28 cellular contexts compared by ENCODE assay signal in the genomic region with DNA sequence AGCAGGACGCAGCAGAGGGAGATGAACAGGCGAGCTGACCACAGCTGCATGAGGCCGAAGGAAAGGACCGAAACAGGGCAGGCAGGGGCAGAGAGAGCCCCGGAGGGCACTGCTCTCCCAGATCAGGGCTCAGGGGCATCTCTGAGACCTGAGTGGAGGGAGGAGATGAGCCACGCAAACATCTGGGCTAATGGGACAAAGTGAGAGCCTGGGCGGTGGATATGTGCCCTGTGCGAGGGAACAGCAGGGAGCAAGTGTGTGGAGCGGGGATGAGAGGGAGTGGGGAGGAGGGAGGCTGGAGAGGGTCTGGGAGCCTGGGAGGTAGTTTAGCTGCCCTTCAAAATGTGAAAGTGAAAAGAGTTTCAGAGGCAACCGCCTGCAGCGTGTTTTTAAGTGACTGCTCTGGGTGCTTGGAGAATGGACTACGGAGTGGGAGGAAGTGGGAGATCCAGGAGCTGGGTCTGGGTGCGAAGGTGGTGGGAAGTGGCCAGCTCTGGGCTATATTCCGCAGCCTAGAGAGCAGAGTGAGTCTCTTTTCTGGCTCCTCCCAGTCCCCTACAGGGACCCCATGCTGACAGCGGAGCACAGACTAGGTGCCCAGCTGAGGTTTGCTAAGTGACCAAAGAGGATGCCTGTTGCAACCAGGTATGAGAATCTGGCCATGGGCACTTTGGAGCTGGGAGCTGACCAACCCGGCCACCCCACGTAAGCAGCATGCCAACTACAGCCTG.
DNase-seq lines count a peak whose midpoint lies in the region; ATAC-seq and TF ChIP-seq lines count a peak whose summit lies in the region.
"Had no signal": no experiment of that assay in that cellular context is flagged by ENCODE, and none has a peak within 500 bp of the region (broad histone marks: within the 10 kb centered on the region; RNA-seq: fewer than 3 reads in every experiment).

No MANE protein-coding gene starts in this region.

- H3K36me3 ChIP-seq in breast epithelium, result no peaks in the 10 kb centered on the region
- no peaks in the 10 kb centered on the region for H3K36me3 ChIP-seq in mammary epithelial cell (ENCODE audit: insufficient read depth, low read length)
- peaks cover 7% of the 10 kb centered on the region for H3K36me3 ChIP-seq in Panc1 (ENCODE audit: control insufficient read depth, insufficient read depth, low read length)
- peaks cover 31% of the 10 kb centered on the region for H3K36me3 ChIP-seq in endodermal cell (ENCODE audit: control insufficient read depth, insufficient read depth, low read length)
- peaks cover 5 to 26% (median 6%) of the 10 kb centered on the region in 3 donors for H3K36me3 ChIP-seq in esophagus squamous epithelium

- H4K20me1 ChIP-seq in mammary epithelial cell (ENCODE audit: insufficient read depth, low read length), result peaks cover 3% of the 10 kb centered on the region

- no TSS peak for BruUV-seq in mammary epithelial cell (replicated peaks; lab: Mats Ljungman, UMichigan)
- no TSS peak for BruUV-seq in Panc1 (replicated peaks; lab: Mats Ljungman, UMichigan)

- H3K9me3 Mint-ChIP-seq in endodermal cell, result no peaks in the 10 kb centered on the region
- H3K9me3 Mint-ChIP-seq in stimulated activated naive B cell treated with anti-CD40 and anti-IgM and Interleukin-4, amounts not matched to agents 10 μg/mL and 1 μg/mL and 100 μg/mL, for 72 hours, result no peaks in the 10 kb centered on the region
- H3K9me3 Mint-ChIP-seq: activated naive CD8-positive, alpha-beta T cell treated with anti-CD3 and anti-CD28 coated beads, Interleukin-2, amount 50 U/mL, for 24 hours; activated T-cell treated with anti-CD3 and anti-CD28 coated beads, Interleukin-2, amount 50 U/mL, for 24 hours; CD8-positive, alpha-beta T cell; HFFc6; natural killer cell; stimulated activated naive CD8-positive, alpha-beta T cell treated with anti-CD3 and anti-CD28 coated beads, Interleukin-15, Interleukin-2, amounts not matched to agents 100 ng/mL and 50 ng/mL, for 24 hours had no signal

- H3K9ac ChIP-seq in mammary epithelial cell (ENCODE audit: insufficient read depth, low read length) (no peak overlapping the region), endodermal cell (ENCODE audit: extremely low read depth, low read length, poor library complexity, severe bottlenecking) (no peak overlapping the region)

- H3K9me3 ChIP-seq in breast epithelium (no peaks in the 10 kb centered on the region), mammary epithelial cell (replicated peaks; ENCODE audit: insufficient read depth, low read length) (no peaks in the 10 kb centered on the region), Panc1 (ENCODE audit: control insufficient read depth, insufficient read depth, low read depth, low read length) (no peaks in the 10 kb centered on the region), endodermal cell (ENCODE audit: control insufficient read depth, low read length) (no peaks in the 10 kb centered on the region), esophagus squamous epithelium (no peaks in the 10 kb centered on the region)
- H3K9me3 ChIP-seq: heart left ventricle, testis had no signal

- no peak overlapping the region for H3K4me2 ChIP-seq in mammary epithelial cell (ENCODE audit: insufficient read depth, low read depth, low read length)

- in situ Hi-C loops in mammary epithelial cell (cut with MboI; ENCODE audit: low sequenced_read_pairs in 2 of 2) (loop anchor here in 1 of 2 donors (10.0 kb wide), 1 partner anchor 166 kb away; the partner anchor contains the start of gene ALDH4A1), Panc1 (cut with HindIII; ENCODE audit: low pct_unique_long_range_greater_than_20kb, low sequenced_read_pairs) (no loop called here)

- H3K27me3 ChIP-seq in breast epithelium, result no peaks in the 10 kb centered on the region
- no peaks in the 10 kb centered on the region for H3K27me3 ChIP-seq in mammary epithelial cell (ENCODE audit: insufficient read depth, low read length)
- H3K27me3 ChIP-seq in Panc1 (ENCODE audit: control insufficient read depth, insufficient read depth, low read length), result no peaks in the 10 kb centered on the region
- H3K27me3 ChIP-seq in endodermal cell (ENCODE audit: control insufficient read depth, insufficient read depth, low read length, poor library complexity, severe bottlenecking), result no peaks in the 10 kb centered on the region
- no peaks in the 10 kb centered on the region for H3K27me3 ChIP-seq in esophagus squamous epithelium
- H3K27me3 ChIP-seq: testis had no signal

- no peaks in the 10 kb centered on the region for H3K79me2 ChIP-seq in mammary epithelial cell (ENCODE audit: insufficient read depth, low read length)

- peaks cover 7% of the 10 kb centered on the region for H3K4me1 Mint-ChIP-seq in endodermal cell
- peaks cover 0 to 2% of the 10 kb centered on the region in 2 donors for H3K4me1 Mint-ChIP-seq in stimulated activated naive B cell treated with anti-CD40 and anti-IgM and Interleukin-4, amounts not matched to agents 10 μg/mL and 1 μg/mL and 100 μg/mL, for 72 hours

- H3K27ac Mint-ChIP-seq in endodermal cell, result peak overlapping the region; percentile 40
- peak overlapping the region; percentile 14 for H3K27ac Mint-ChIP-seq in stimulated activated naive B cell treated with anti-CD40 and anti-IgM and Interleukin-4, amounts not matched to agents 10 μg/mL and 1 μg/mL and 100 μg/mL, for 72 hours
- H3K27ac Mint-ChIP-seq: activated naive CD8-positive, alpha-beta T cell treated with anti-CD3 and anti-CD28 coated beads, Interleukin-2, amount 50 U/mL, for 24 hours; activated T-cell treated with anti-CD3 and anti-CD28 coated beads, Interleukin-2, amount 50 U/mL, for 24 hours; CD8-positive, alpha-beta T cell; HFFc6; natural killer cell; stimulated activated naive CD8-positive, alpha-beta T cell treated with anti-CD3 and anti-CD28 coated beads, Interleukin-15, Interleukin-2, amounts not matched to agents 100 ng/mL and 50 ng/mL, for 24 hours had no signal

- POLR2A ChIA-PET in Panc1 (lab: Charles Lee), result no interaction called here

- peaks cover 30% of the 10 kb centered on the region for H3K36me3 Mint-ChIP-seq in endodermal cell (ENCODE audit: low read depth)
- peaks cover 19 to 30% of the 10 kb centered on the region in 2 donors for H3K36me3 Mint-ChIP-seq in stimulated activated naive B cell treated with anti-CD40 and anti-IgM and Interleukin-4, amounts not matched to agents 10 μg/mL and 1 μg/mL and 100 μg/mL, for 72 hours

- 87% methylated on average over 15 of the region's 17 CpGs for WGBS in mammary epithelial cell (ENCODE audit: low coverage, missing lambda C conversion rate)
- 79 to 86% methylated on average over 10 to 17 of the region's 17 CpGs for WGBS in endodermal cell (ENCODE audit: insufficient coverage in 1 of 2, insufficient read length in 1 of 2), 2 experiments
- 66 to 83% methylated on average over 14 to 17 of the region's 17 CpGs for WGBS in esophagus squamous epithelium, 2 donors

- H3K4me3 Mint-ChIP-seq in endodermal cell, result no peak overlapping the region
- no peak overlapping the region for H3K4me3 Mint-ChIP-seq in stimulated activated naive B cell treated with anti-CD40 and anti-IgM and Interleukin-4, amounts not matched to agents 10 μg/mL and 1 μg/mL and 100 μg/mL, for 72 hours
- H3K4me3 Mint-ChIP-seq: activated naive CD8-positive, alpha-beta T cell treated with anti-CD3 and anti-CD28 coated beads, Interleukin-2, amount 50 U/mL, for 24 hours; activated T-cell treated with anti-CD3 and anti-CD28 coated beads, Interleukin-2, amount 50 U/mL, for 24 hours; CD8-positive, alpha-beta T cell; HFFc6; natural killer cell; stimulated activated naive CD8-positive, alpha-beta T cell treated with anti-CD3 and anti-CD28 coated beads, Interleukin-15, Interleukin-2, amounts not matched to agents 100 ng/mL and 50 ng/mL, for 24 hours had no signal

- H3K27me3 Mint-ChIP-seq in endodermal cell (ENCODE audit: insufficient read depth), result no peaks in the 10 kb centered on the region
- H3K27me3 Mint-ChIP-seq in stimulated activated naive B cell treated with anti-CD40 and anti-IgM and Interleukin-4, amounts not matched to agents 10 μg/mL and 1 μg/mL and 100 μg/mL, for 72 hours, result peaks cover 0 to 7% of the 10 kb centered on the region in 2 donors
- H3K27me3 Mint-ChIP-seq: activated naive CD8-positive, alpha-beta T cell treated with anti-CD3 and anti-CD28 coated beads, Interleukin-2, amount 50 U/mL, for 24 hours; activated T-cell treated with anti-CD3 and anti-CD28 coated beads, Interleukin-2, amount 50 U/mL, for 24 hours; stimulated activated naive CD8-positive, alpha-beta T cell treated with anti-CD3 and anti-CD28 coated beads, Interleukin-15, Interleukin-2, amounts not matched to agents 100 ng/mL and 50 ng/mL, for 24 hours had no signal

- DNase-seq in breast epithelium (ENCODE audit: low spot score in 2 of 2) (peak in 1 of 2 donors; percentile 32), mammary epithelial cell (no peak), Panc1 (ENCODE audit: low read depth, low spot score) (no peak), endodermal cell (no peak), esophagus squamous epithelium (lab: John Stamatoyannopoulos, UW) (no peak), Kasumi-1 (lab: John Stamatoyannopoulos, UW) (no peak), middle frontal gyrus (ENCODE audit: extremely low spot score, low spot score) (no peak)
- no peak for DNase-seq in stimulated activated naive B cell treated with anti-CD40 and anti-IgM and Interleukin-4, amounts not matched to agents 10 μg/mL and 1 μg/mL and 100 μg/mL, for 72 hours
- DNase-seq: activated CD4-positive, alpha-beta T cell treated with anti-CD3 and anti-CD28 coated beads, Interleukin-2, amount 50 U/mL, for 1 hour; activated gamma-delta T cell treated with Interleukin-2 at 50 U/mL for 16 hours; activated naive CD8-positive, alpha-beta T cell treated with anti-CD3 and anti-CD28 coated beads, Interleukin-2, amount 50 U/mL, for 24 hours; activated T-cell treated with anti-CD3 and anti-CD28 coated beads, Interleukin-2, amount 50 U/mL, for 24 hours; CD8-positive, alpha-beta T cell; DMS 273 treated with DMSO at 0.1 percent for 48 hours; foreskin melanocyte; heart left ventricle; HFFc6; midbrain; natural killer cell; NCI-H1436 treated with DMSO at 0.1 percent for 48 hours; NCI-H345; NCI-H69; SHP77; T1000; testis had no signal

- CTCF ChIA-PET in mammary epithelial cell (lab: Charles Lee; ENCODE audit: low non-redundant PET), result no interaction called here
- CTCF ChIA-PET in Panc1 (lab: Charles Lee), result no interaction called here

- H3K4me1 ChIP-seq in breast epithelium, result peaks cover 2 to 21% of the 10 kb centered on the region in 2 donors
- H3K4me1 ChIP-seq in mammary epithelial cell (ENCODE audit: insufficient read depth, low read length), result peaks cover 52% of the 10 kb centered on the region
- peaks cover 49% of the 10 kb centered on the region for H3K4me1 ChIP-seq in Panc1 (ENCODE audit: control insufficient read depth, insufficient read depth, low read length)
- H3K4me1 ChIP-seq in endodermal cell (ENCODE audit: control insufficient read depth, insufficient read depth, low read length), result no peaks in the 10 kb centered on the region
- H3K4me1 ChIP-seq in esophagus squamous epithelium, result peaks cover 51 to 98% (median 56%) of the 10 kb centered on the region in 3 donors

- peak; percentile 2; the same call in 1 of the 2 replicates for ATAC-seq in Panc1
- peak in 1 of 2 donors; percentile 17 for ATAC-seq in stimulated activated naive B cell treated with anti-CD40 and anti-IgM and Interleukin-4, amounts not matched to agents 10 μg/mL and 1 μg/mL and 100 μg/mL, for 72 hours (replicated peaks)
- ATAC-seq: activated naive CD8-positive, alpha-beta T cell treated with anti-CD3 and anti-CD28 coated beads, Interleukin-2, amount 50 U/mL, for 24 hours; CD8-positive, alpha-beta T cell; esophagus mucosa; heart left ventricle; natural killer cell had no signal

- dilution Hi-C loops in mammary epithelial cell (cut with HindIII; ENCODE audit: low sequenced_read_pairs), result no loop called here

- no peak overlapping the region for H2AFZ ChIP-seq in mammary epithelial cell (ENCODE audit: low read depth, low read length)

- peak overlapping the region; percentile 66 to 90 for H3K27ac ChIP-seq in breast epithelium
- H3K27ac ChIP-seq in mammary epithelial cell (ENCODE audit: insufficient read depth, low read depth, low read length), result no peak overlapping the region
- no peak overlapping the region for H3K27ac ChIP-seq in Panc1 (ENCODE audit: low read length)
- H3K27ac ChIP-seq in endodermal cell (ENCODE audit: low read depth, low read length), result no peak overlapping the region
- no peak overlapping the region for H3K27ac ChIP-seq in esophagus squamous epithelium
- H3K27ac ChIP-seq: heart left ventricle, skin epidermis, testis had no signal

- TF ChIP-seq CTCF in breast epithelium (IDR thresholded peaks at IDR 0.05), result no peak
- TF ChIP-seq CTCF in mammary epithelial cell (conservative IDR thresholded peaks at IDR 0.05 in 1 of 2, IDR thresholded peaks at IDR 0.05 in 1 of 2; ENCODE audit: extremely low read depth in 1 of 2, insufficient read depth in 1 of 2, low read depth in 1 of 2, low read length in 2 of 2), result no peak
- TF ChIP-seq CTCF in Panc1 (IDR thresholded peaks at IDR 0.05), result no peak
- no peak for TF ChIP-seq CTCF in endodermal cell (conservative IDR thresholded peaks at IDR 0.05)
- TF ChIP-seq CTCF in esophagus squamous epithelium (IDR thresholded peaks at IDR 0.05), result no peak

- TF ChIP-seq POLR2A in breast epithelium (IDR thresholded peaks at IDR 0.05) (no peak), esophagus squamous epithelium (IDR thresholded peaks at IDR 0.05) (no peak)

- H3K4me3 ChIP-seq in breast epithelium (no peak overlapping the region), mammary epithelial cell (replicated peaks in 1 of 3; ENCODE audit: insufficient read depth in 1 of 3, low read depth in 2 of 3, low read length in 3 of 3) (no peak overlapping the region), Panc1 (ENCODE audit: low read depth in 2 of 2, low read length in 2 of 2) (no peak overlapping the region), endodermal cell (ENCODE audit: low read length) (no peak overlapping the region), esophagus squamous epithelium (no peak overlapping the region)
- H3K4me3 ChIP-seq: heart left ventricle, skin epidermis, testis had no signal

- intact Hi-C loops in breast epithelium (cut with DNase I; ENCODE audit: low total_unique reads) (loop anchor here (5.0 to 10.0 kb wide), 2 partner anchors 166 to 1474 kb away; partner anchors contain the start of gene ALDH4A1), mammary epithelial cell (cut with micrococcal nuclease) (no loop called here), Panc1 (cut with micrococcal nuclease; ENCODE audit: unreplicated experiment) (loop anchor here (10.0 kb wide), 1 partner anchor 116 kb away; the partner anchor contains the start of gene IFFO2), esophagus squamous epithelium (cut with DNase I) (no loop called here)

Comparison
In these comparisons a context has a peak if more than half of its experiments do, and no peak if none do; other contexts are left out.
1. H3K27ac ChIP-seq: peak in breast epithelium (2 of 2); none in mammary epithelial cell (single experiment), Panc1 (single experiment), endodermal cell (single experiment) and esophagus squamous epithelium (0 of 4).
2. intact Hi-C loops: an anchor here in breast epithelium (5.0 to 10.0 kb wide) and Panc1 (10.0 kb wide); none called in mammary epithelial cell and esophagus squamous epithelium.